Comparison of ENCODE assay signal across 9 cellular contexts in the genomic region with DNA sequence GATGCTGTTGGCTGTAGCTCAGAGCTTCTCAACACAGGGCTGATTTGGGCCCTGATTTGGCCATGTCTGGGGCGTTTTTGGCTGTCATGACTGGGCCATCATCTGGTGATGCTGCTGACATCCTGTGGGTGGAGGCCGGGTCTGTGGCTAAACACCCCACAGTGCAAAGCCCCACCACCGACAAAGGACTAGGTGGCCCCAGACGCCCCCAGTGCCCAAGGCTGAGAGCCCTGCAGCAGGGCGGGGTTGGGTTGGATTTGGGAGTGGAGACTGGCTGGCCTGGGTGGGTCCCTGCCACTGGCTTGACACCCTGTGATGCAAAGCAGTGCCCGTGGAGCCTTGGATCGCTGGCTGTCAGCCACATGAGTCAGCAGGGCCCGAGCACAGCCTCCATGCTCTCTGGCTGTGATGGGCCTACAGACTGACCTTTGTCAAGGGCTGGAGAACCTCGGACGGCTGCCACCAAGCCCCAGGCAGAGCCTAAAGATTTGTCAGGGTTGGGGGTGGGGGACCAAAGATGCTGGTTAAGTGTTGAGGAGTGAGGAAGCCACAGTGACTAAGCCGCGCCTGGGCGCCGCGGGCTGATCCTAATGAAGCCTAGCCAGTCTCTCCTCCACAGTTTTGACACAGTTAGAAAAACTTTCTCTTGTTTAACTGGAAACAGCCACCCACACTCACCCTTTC. TPM values are rescaled to one million over a fixed set of nuclear protein-coding genes. Genes with fewer than 3 reads are reported as not detected.
DNase-seq lines count a peak whose midpoint lies in the region; ATAC-seq, FAIRE-seq and TF ChIP-seq lines count a peak whose summit lies in the region.
"Had no signal": no experiment of that assay in that cellular context is flagged by ENCODE, and none has a peak within 500 bp of the region (broad histone marks: within the 10 kb centered on the region; RNA-seq: fewer than 3 reads in every experiment).

No MANE protein-coding gene starts in this region.

- H3K4me1 ChIP-seq in BE2C, result no peaks in the 10 kb centered on the region
- no peaks in the 10 kb centered on the region for H3K4me1 ChIP-seq in SJCRH30
- H3K4me1 ChIP-seq in trophoblast cell (ENCODE audit: control insufficient read depth in 1 of 2, insufficient read depth in 2 of 2, low read length in 2 of 2), result peaks cover 6 to 8% of the 10 kb centered on the region in 2 experiments

- H3K23ac ChIP-seq in trophoblast cell (ENCODE audit: low read length), result no peak overlapping the region

- no CpG with 5 or more reads among the region's 15 CpGs for WGBS in trophoblast cell (ENCODE audit: extremely low coverage, insufficient coverage, insufficient read length)

- H3K9me3 ChIP-seq in BE2C (no peaks in the 10 kb centered on the region), SJCRH30 (replicated peaks) (no peaks in the 10 kb centered on the region), trophoblast cell (ENCODE audit: insufficient read depth, low read depth, low read length) (peaks cover 7% of the 10 kb centered on the region)

- H3K79me2 ChIP-seq in trophoblast cell (ENCODE audit: control insufficient read depth, insufficient read depth, low read length, poor library complexity), result peaks cover 1% of the 10 kb centered on the region

- no peak overlapping the region for H3K9ac ChIP-seq in trophoblast cell (ENCODE audit: low read length)

- H4K12ac ChIP-seq in trophoblast cell (ENCODE audit: low read depth, low read length), result no peak overlapping the region

- TF ChIP-seq CTCF in BE2C (IDR thresholded peaks at IDR 0.05; ENCODE audit: low read depth, low read length), result no peak
- TF ChIP-seq CTCF in D721Med (IDR thresholded peaks at IDR 0.05; ENCODE audit: insufficient read depth, missing control alignments), result no peak

- H2AFZ ChIP-seq in trophoblast cell (ENCODE audit: insufficient read depth, low read length, poor library complexity), result no peak overlapping the region

- H3K4me3 ChIP-seq in BE2C (ENCODE audit: low read depth, low read length) (no peak overlapping the region), SJCRH30 (no peak overlapping the region), trophoblast cell (ENCODE audit: low read depth, low read length) (no peak overlapping the region)

- peaks cover 5% of the 10 kb centered on the region for H3K79me1 ChIP-seq in trophoblast cell (ENCODE audit: low read length)

- ATAC-seq in Right ventricle myocardium inferior, result peak; percentile 90
- ATAC-seq: activated naive CD4-positive, alpha-beta T cell treated with anti-CD3 and anti-CD28 coated beads, Interleukin-2, amount 50 U/mL, for 72 hours had no signal

- H3K27ac ChIP-seq in SJCRH30 (no peak overlapping the region), trophoblast cell (ENCODE audit: low read depth, low read length) (peak overlapping the region; percentile 80)

- H3K14ac ChIP-seq in trophoblast cell (ENCODE audit: low read length), result no peak overlapping the region

- no peak overlapping the region for H2AK5ac ChIP-seq in trophoblast cell (ENCODE audit: low read length)

- H4K91ac ChIP-seq in trophoblast cell (ENCODE audit: low read depth, low read length), result no peak overlapping the region

- no peak overlapping the region for H4K8ac ChIP-seq in trophoblast cell (ENCODE audit: low read depth, low read length)

- peak overlapping the region; percentile 73 for H2BK12ac ChIP-seq in trophoblast cell (ENCODE audit: low read length)

- peak overlapping the region; percentile 16 for H2BK120ac ChIP-seq in trophoblast cell (ENCODE audit: insufficient read depth, low read length, poor library complexity)

- intact Hi-C loops in Right ventricle myocardium inferior (cut with DNase I), result loop anchor here (10.0 kb wide), 1 partner anchor 506 kb away; no protein-coding TSS in a partner anchor
- intact Hi-C loops in activated T-helper 2 cell treated with anti-CD3 and anti-CD28 coated beads, Interferon-gamma antibody, Interleukin-2, Interleukin-4, amounts not matched to agents 10 μg/mL and 5 μg/mL and 100 μg/mL, durations not matched to agents 14 hours and 24 hours and 36 hours (cut with micrococcal nuclease), result no loop called here

- H3K4me1 Mint-ChIP-seq in activated T-helper 2 cell treated with anti-CD3 and anti-CD28 coated beads, Interferon-gamma antibody, Interleukin-2, Interleukin-4, amounts not matched to agents 10 μg/mL and 5 μg/mL and 100 μg/mL, durations not matched to agents 14 hours and 24 hours and 36 hours (ENCODE audit: low read depth), result no peaks in the 10 kb centered on the region

- no peaks in the 10 kb centered on the region for H3K9me3 Mint-ChIP-seq in activated T-helper 2 cell treated with anti-CD3 and anti-CD28 coated beads, Interferon-gamma antibody, Interleukin-2, Interleukin-4, amounts not matched to agents 10 μg/mL and 5 μg/mL and 100 μg/mL, durations not matched to agents 14 hours and 24 hours and 36 hours
- H3K9me3 Mint-ChIP-seq: activated naive CD4-positive, alpha-beta T cell treated with anti-CD3 and anti-CD28 coated beads, Interleukin-2, amount 50 U/mL, for 72 hours had no signal

- H3K4ac ChIP-seq in trophoblast cell (ENCODE audit: low read depth, low read length), result no peak overlapping the region

- H3K27me3 ChIP-seq in BE2C (0 out of 2 replicates have a peak, but pooled peaks cover 3% of the 10 kb centered on the region), SJCRH30 (peaks cover 9% of the 10 kb centered on the region), trophoblast cell (ENCODE audit: insufficient read depth, low read length) (no peaks in the 10 kb centered on the region)

- H3K36me3 ChIP-seq in BE2C (no peaks in the 10 kb centered on the region), SJCRH30 (no peaks in the 10 kb centered on the region), trophoblast cell (ENCODE audit: control insufficient read depth in 1 of 2, insufficient read depth in 2 of 2, low read length in 2 of 2) (no peaks in the 10 kb centered on the region)

- H3K4me2 ChIP-seq in trophoblast cell (ENCODE audit: low read length), result no peak overlapping the region

- FAIRE-seq in D721Med (lab: Jason Lieb, UNC), result no peak

- no peak overlapping the region for H3K27ac Mint-ChIP-seq in activated T-helper 2 cell treated with anti-CD3 and anti-CD28 coated beads, Interferon-gamma antibody, Interleukin-2, Interleukin-4, amounts not matched to agents 10 μg/mL and 5 μg/mL and 100 μg/mL, durations not matched to agents 14 hours and 24 hours and 36 hours
- H3K27ac Mint-ChIP-seq: activated naive CD4-positive, alpha-beta T cell treated with anti-CD3 and anti-CD28 coated beads, Interleukin-2, amount 50 U/mL, for 72 hours had no signal

- DNase-seq in BE2C, result peak; percentile 72
- DNase-seq in SJCRH30, result peak; percentile 17 to 24
- DNase-seq in Right ventricle myocardium inferior (ENCODE audit: missing footprints), result peak; percentile 89
- DNase-seq in trophoblast cell, result no peak
- DNase-seq in activated T-helper 2 cell treated with anti-CD3 and anti-CD28 coated beads, Interferon-gamma antibody, Interleukin-2, Interleukin-4, amounts not matched to agents 10 μg/mL and 5 μg/mL and 100 μg/mL, durations not matched to agents 14 hours and 24 hours and 36 hours (ENCODE audit: low spot score), result no peak
- DNase-seq in stimulated activated CD4-positive, alpha-beta T cell treated with anti-CD3 and anti-CD28 coated beads, Interleukin-2, amount 100 ng/mL, for 48 hours, result no peak
- no peak for DNase-seq in NCI-H1694 (lab: John Stamatoyannopoulos, UW)
- no peak for DNase-seq in D721Med (ENCODE audit: insufficient read length, low spot score)

- H3K36me3 Mint-ChIP-seq in activated T-helper 2 cell treated with anti-CD3 and anti-CD28 coated beads, Interferon-gamma antibody, Interleukin-2, Interleukin-4, amounts not matched to agents 10 μg/mL and 5 μg/mL and 100 μg/mL, durations not matched to agents 14 hours and 24 hours and 36 hours (ENCODE audit: low read depth), result no peaks in the 10 kb centered on the region
- H3K36me3 Mint-ChIP-seq: activated naive CD4-positive, alpha-beta T cell treated with anti-CD3 and anti-CD28 coated beads, Interleukin-2, amount 50 U/mL, for 72 hours had no signal

- no peaks in the 10 kb centered on the region for H3K27me3 Mint-ChIP-seq in activated T-helper 2 cell treated with anti-CD3 and anti-CD28 coated beads, Interferon-gamma antibody, Interleukin-2, Interleukin-4, amounts not matched to agents 10 μg/mL and 5 μg/mL and 100 μg/mL, durations not matched to agents 14 hours and 24 hours and 36 hours (ENCODE audit: low read depth)

- peak overlapping the region; percentile 11 for H2BK5ac ChIP-seq in trophoblast cell (ENCODE audit: low read depth, low read length, poor library complexity)

- no peak overlapping the region for H3K18ac ChIP-seq in trophoblast cell (ENCODE audit: low read length)

- no peak overlapping the region for H3K4me3 Mint-ChIP-seq in activated T-helper 2 cell treated with anti-CD3 and anti-CD28 coated beads, Interferon-gamma antibody, Interleukin-2, Interleukin-4, amounts not matched to agents 10 μg/mL and 5 μg/mL and 100 μg/mL, durations not matched to agents 14 hours and 24 hours and 36 hours (ENCODE audit: low read depth)

RNA-seq across cellular contexts. Expression of a gene that starts 28.3 kb away (rescaled TPM):
- 14.3 TPM for polyA plus RNA-seq in BE2C (2012; ENCODE audit: insufficient read depth, insufficient read length, low read depth)
- total RNA-seq in SJCRH30 (2014; rRNA removed; shearing (Covaris generic)), result 6.6 and 8.1 TPM in 2 replicates
- 0.81 TPM for total RNA-seq in Right ventricle myocardium inferior
- polyA plus RNA-seq in trophoblast cell (2013), result 3.0 and 3.3 TPM in 2 replicates
- not detected in 2 replicates for total RNA-seq in activated T-helper 2 cell treated with anti-CD3 and anti-CD28 coated beads, Interferon-gamma antibody, Interleukin-2, Interleukin-4, amounts not matched to agents 10 μg/mL and 5 μg/mL and 100 μg/mL, durations not matched to agents 14 hours and 24 hours and 36 hours
- total RNA-seq: activated naive CD4-positive, alpha-beta T cell treated with anti-CD3 and anti-CD28 coated beads, Interleukin-2, amount 50 U/mL, for 72 hours had no signal

Comparison
In these comparisons a context has a peak if more than half of its experiments do, and no peak if none do; other contexts are left out.
1. DNase-seq: peak in BE2C (single experiment), SJCRH30 (2 of 2) and Right ventricle myocardium inferior (single experiment); none in trophoblast cell (0 of 2), activated T-helper 2 cell treated with anti-CD3 and anti-CD28 coated beads, Interferon-gamma antibody, Interleukin-2, Interleukin-4, amounts not matched to agents 10 μg/mL and 5 μg/mL and 100 μg/mL, durations not matched to agents 14 hours and 24 hours and 36 hours (single experiment), stimulated activated CD4-positive, alpha-beta T cell treated with anti-CD3 and anti-CD28 coated beads, Interleukin-2, amount 100 ng/mL, for 48 hours (0 of 2), NCI-H1694 (single experiment) and D721Med (single experiment).